22 cellular contexts compared by ENCODE assay signal in genomic region chr5:1820381-1820780, GRCh38. TPM values are rescaled to one million over a fixed set of nuclear protein-coding genes. Genes with fewer than 3 reads are reported as not detected.
DNase-seq lines count a peak whose midpoint lies in the region; ATAC-seq, FAIRE-seq and TF ChIP-seq lines count a peak whose summit lies in the region.
"Had no signal": no experiment of that assay in that cellular context is flagged by ENCODE, and none has a peak within 500 bp of the region (broad histone marks: within the 10 kb centered on the region; RNA-seq: fewer than 3 reads in every experiment).

No MANE protein-coding gene starts in this region.

- H3K27me3 ChIP-seq in right atrium auricular region (no peaks in the 10 kb centered on the region), K562 (ENCODE audit: control insufficient read depth in 2 of 2, insufficient read depth in 2 of 2, low read length in 2 of 2) (no peaks in the 10 kb centered on the region), sigmoid colon (no peaks in the 10 kb centered on the region)
- H3K27me3 ChIP-seq: SJSA1 had no signal

- ATAC-seq in Right ventricle myocardium superior (ENCODE audit: poor library complexity) (peak; percentile 20), K562 (no peak), left lobe of liver (no peak), GM21390 (IDR thresholded peaks at IDR 0.05; ENCODE audit: unreplicated experiment) (no peak), HG02970 (IDR thresholded peaks at IDR 0.05; ENCODE audit: low FRiP score, unreplicated experiment) (no peak), HG03520 (IDR thresholded peaks at IDR 0.05; ENCODE audit: unreplicated experiment) (no peak)
- ATAC-seq: HCT116, T-cell had no signal

- peaks cover 11% of the 10 kb centered on the region for H4K20me1 ChIP-seq in K562 (replicated peaks; ENCODE audit: control insufficient read depth, insufficient read depth, low read length)

- no peak overlapping the region for H2AFZ ChIP-seq in K562 (ENCODE audit: low read depth, low read length)

- no peak for TF ChIP-seq RAD21 in K562 (CRISPR knock-in tag; conservative IDR thresholded peaks at IDR 0.05 in 1 of 2, IDR thresholded peaks at IDR 0.05 in 1 of 2)

- no peak overlapping the region for H3K27ac ChIP-seq in right atrium auricular region
- H3K27ac ChIP-seq in K562 (ENCODE audit: extremely low read depth, low read depth, low read length), result no peak overlapping the region
- H3K27ac ChIP-seq in sigmoid colon, result no peak overlapping the region
- H3K27ac ChIP-seq: SJSA1 had no signal

- BruUV-seq in K562 (replicated peaks; lab: Mats Ljungman, UMichigan), result no TSS peak

- no peak for DNase-seq in Right ventricle myocardium superior
- DNase-seq in right atrium auricular region (ENCODE audit: low spot score), result no peak
- DNase-seq in K562 (ENCODE audit: extremely low read depth in 1 of 4, low spot score in 3 of 4), result peak in 1 of 4 experiments; percentile 20
- peak; percentile 26 for DNase-seq in left lobe of liver (ENCODE audit: low spot score)
- DNase-seq in sigmoid colon, result peak; percentile 29
- DNase-seq: C1 segment of cervical spinal cord; CD4-positive, alpha-beta memory T cell; COR-L47; DMS53; KBM-7; MV-4-11; NCI-H1105; NCI-H146; NCI-H2081; NCI-H2227 treated with DMSO at 0.1 percent for 48 hours; NCI-H526 treated with DMSO at 0.1 percent for 48 hours had no signal

- TF ChIP-seq CTCF in right atrium auricular region (IDR thresholded peaks at IDR 0.05), result no peak
- TF ChIP-seq CTCF in K562 (IDR thresholded peaks at IDR 0.05 in 2 of 3, conservative IDR thresholded peaks at IDR 0.05 in 1 of 3; ENCODE audit: insufficient read depth in 2 of 3, low read depth in 1 of 3, low read length in 3 of 3), result no peak
- no peak for TF ChIP-seq CTCF in sigmoid colon (IDR thresholded peaks at IDR 0.05)

- H3K9me3 ChIP-seq in right atrium auricular region (no peaks in the 10 kb centered on the region), K562 (replicated peaks; ENCODE audit: control insufficient read depth, insufficient read depth, low read depth, low read length) (no peaks in the 10 kb centered on the region), sigmoid colon (no peaks in the 10 kb centered on the region)
- H3K9me3 ChIP-seq: SJSA1 had no signal

- H3K4me3 ChIP-seq in right atrium auricular region (no peak overlapping the region), K562 (no peak overlapping the region), sigmoid colon (no peak overlapping the region)
- H3K4me3 ChIP-seq: SJSA1 had no signal

- in situ Hi-C loops in K562 (cut with MboI), result no loop called here

- no peaks in the 10 kb centered on the region for H3K9me1 ChIP-seq in K562 (ENCODE audit: control insufficient read depth, insufficient read depth, low read length)

- no peak for FAIRE-seq in K562 (lab: Jason Lieb, UNC)

- CTCF ChIA-PET in K562 (lab: Yijun Ruan, JAX; ENCODE audit: low intra/inter-chr PET ratio), result no interaction called here

- TF ChIP-seq EP300 in K562 (IDR thresholded peaks at IDR 0.05; ENCODE audit: low read length) (no peak), sigmoid colon (IDR thresholded peaks at IDR 0.05) (no peak)

- no peak overlapping the region for H3K4me2 ChIP-seq in K562 (ENCODE audit: insufficient read depth, low read length)

- peaks cover 69% of the 10 kb centered on the region for H3K36me3 ChIP-seq in right atrium auricular region
- peaks cover 94% of the 10 kb centered on the region for H3K36me3 ChIP-seq in K562 (ENCODE audit: control insufficient read depth, insufficient read depth, low read length)
- peaks cover 18 to 93% (median 59%) of the 10 kb centered on the region in 4 donors for H3K36me3 ChIP-seq in sigmoid colon

- H3K79me2 ChIP-seq in K562 (ENCODE audit: control insufficient read depth, insufficient read depth, low read length), result 0 out of 3 replicates have a peak, but pooled peaks cover 4% of the 10 kb centered on the region

- POLR2A ChIA-PET in K562 (lab: Yijun Ruan, JAX), result interaction anchor here (0.9 to 1.3 kb wide), 3 partner anchors 10 to 34 kb away, joined by 3 to 4 read pairs (median 3); no protein-coding TSS in a partner anchor

- H3K4me1 ChIP-seq in right atrium auricular region, result no peaks in the 10 kb centered on the region
- peaks cover 0 to 3% of the 10 kb centered on the region in 2 experiments; a peak in 1 of 5 replicates for H3K4me1 ChIP-seq in K562 (replicated peaks in 1 of 2; ENCODE audit: control insufficient read depth in 2 of 2, insufficient read depth in 2 of 2, low read length in 2 of 2)
- no peaks in the 10 kb centered on the region for H3K4me1 ChIP-seq in sigmoid colon
- H3K4me1 ChIP-seq: SJSA1 had no signal

- H3K9ac ChIP-seq in K562 (ENCODE audit: insufficient read depth in 1 of 2, low read depth in 2 of 2, low read length in 2 of 2), result no peak overlapping the region

- TF ChIP-seq POLR2A in K562 (conservative IDR thresholded peaks at IDR 0.05) (no peak), sigmoid colon (IDR thresholded peaks at IDR 0.05) (no peak)

- intact Hi-C loops in Right ventricle myocardium superior (cut with DNase I) (no loop called here), K562 (cut with micrococcal nuclease) (no loop called here), sigmoid colon (cut with DNase I) (no loop called here)

- 84% methylated on average over 12 of the region's 12 CpGs for WGBS in K562 (ENCODE audit: insufficient coverage, low coverage, missing lambda C conversion rate)
- 90% methylated on average over 12 of the region's 12 CpGs for WGBS in sigmoid colon, 2 donors

TF ChIP-seq in K562, 482 proteins besides CTCF, POLR2A, EP300 and RAD21:
- peak; percentile 77 for TF ChIP-seq C11orf30 (IDR thresholded peaks at IDR 0.05; ENCODE audit: low read depth)
- peak; percentile 68 for TF ChIP-seq MAFK (IDR thresholded peaks at IDR 0.05; ENCODE audit: low read length)
- TF ChIP-seq HDAC2 (IDR thresholded peaks at IDR 0.05), result no peak
- TF ChIP-seq ETV1 (tag; conservative IDR thresholded peaks at IDR 0.05; ENCODE audit: low read depth), result no peak
- 0 out of 2 replicates have a peak, but pooled peaks have one; percentile 22 for TF ChIP-seq MAFF (IDR thresholded peaks at IDR 0.05; ENCODE audit: low read length)
- TF ChIP-seq ZNF316 (IDR thresholded peaks at IDR 0.05), result peak; percentile 76
- no peak for TF ChIP-seq BRF1 (IDR thresholded peaks at IDR 0.05; ENCODE audit: borderline replicate concordance, extremely low read depth, insufficient read length)
- no peak for TF ChIP-seq FUS (optimal IDR thresholded peaks at IDR 0.05; ENCODE audit: low read depth, low read length)
- no peak for TF ChIP-seq BMI1 (IDR thresholded peaks at IDR 0.05; ENCODE audit: low read length)
- peak; percentile 66 for TF ChIP-seq MAFG (tag; conservative IDR thresholded peaks at IDR 0.05)

RNA-seq across cellular contexts. Expression of gene NDUFS6, which starts 19.2 kb away (rescaled TPM):
- total RNA-seq in Right ventricle myocardium superior (126 TPM), right atrium auricular region (100 to 1,000 TPM; 130 to 135 TPM), K562 (2014; rRNA removed) (187 and 258 TPM in 2 replicates), K562 (2014; rRNA removed; fragmentation: Illumina TruSeq; extraction: Trizol) (61.1 and 77.0 TPM in 2 replicates), K562 (2015; rRNA removed; fragmentation: Illumina TruSeq; extraction: Trizol) (154 and 169 TPM in 2 replicates), K562 (2021) (97.2 and 104 TPM in 2 replicates), left lobe of liver (27.0 TPM), sigmoid colon (10 to 100 TPM; 34.9 to 82.6 (median 55.4) TPM)
- total RNA-seq in K562 (2011; cell fraction: chromatin; rRNA removed; ENCODE audit: low replicate concordance), result 19.2 and 34.5 TPM in 2 replicates
- total RNA-seq in K562 (2011; cell fraction: nucleolus; rRNA removed), result 50.4 and 58.7 TPM in 2 replicates
- total RNA-seq in K562 (2011; cell fraction: nucleoplasm; rRNA removed), result 40.3 and 48.3 TPM in 2 replicates
- polyA plus RNA-seq in K562 (2011; rRNA removed) (52.7 and 54.7 TPM in 2 replicates), K562 (2014; fragmentation: Illumina TruSeq; extraction: Trizol) (73.1 and 114 TPM in 2 replicates), K562 (2014; fragmentation: Nextera tagmentation; extraction: Ambion mirVana) (10 to 100 TPM; 36.1 to 67.5 TPM), K562 (2014; rRNA removed) (238 and 291 TPM in 2 replicates), sigmoid colon (100 to 1,000 TPM in 2 of 3 donors, 10 to 100 TPM in 1; 94.0 to 156 (median 111) TPM)
- polyA plus RNA-seq in K562 (2011; cell fraction: cytosol; rRNA removed), result 172 and 193 TPM in 2 replicates
- polyA plus RNA-seq in K562 (2011; cell fraction: nucleus; rRNA removed), result 53.4 and 60.6 TPM in 2 replicates
- 123 and 325 TPM in 2 replicates for polyA plus RNA-seq in K562 (2012)
- polyA minus RNA-seq in K562 (2011; rRNA and poly(A)+ RNA removed), result 23.4 and 29.5 TPM in 2 replicates
- 51.9 and 68.1 TPM in 2 replicates for polyA minus RNA-seq in K562 (2011; cell fraction: cytosol; rRNA and poly(A)+ RNA removed)
- polyA minus RNA-seq in K562 (2011; cell fraction: nucleus; rRNA and poly(A)+ RNA removed), result 27.2 and 41.0 TPM in 2 replicates

RNA-seq across cellular contexts. Expression of gene MRPL36, which starts 20.7 kb away (rescaled TPM):
- total RNA-seq in Right ventricle myocardium superior, result 65.5 TPM
- 10 to 100 TPM; 40.5 to 41.2 TPM for total RNA-seq in right atrium auricular region
- 26.7 and 58.3 TPM in 2 replicates for total RNA-seq in K562 (2011; cell fraction: chromatin; rRNA removed; ENCODE audit: low replicate concordance)
- total RNA-seq in K562 (2011; cell fraction: nucleolus; rRNA removed), result 61.8 and 76.9 TPM in 2 replicates
- total RNA-seq in K562 (2011; cell fraction: nucleoplasm; rRNA removed), result 52.0 and 86.6 TPM in 2 replicates
- 120 and 124 TPM in 2 replicates for total RNA-seq in K562 (2014; rRNA removed)
- 78.3 and 79.2 TPM in 2 replicates for total RNA-seq in K562 (2014; rRNA removed; fragmentation: Illumina TruSeq; extraction: Trizol)
- 98.6 and 111 TPM in 2 replicates for total RNA-seq in K562 (2015; rRNA removed; fragmentation: Illumina TruSeq; extraction: Trizol)
- 99.7 and 108 TPM in 2 replicates for total RNA-seq in K562 (2021)
- polyA plus RNA-seq in K562 (2011; rRNA removed), result 126 and 153 TPM in 2 replicates
- 98.6 and 153 TPM in 2 replicates for polyA plus RNA-seq in K562 (2011; cell fraction: cytosol; rRNA removed)
- polyA plus RNA-seq in K562 (2011; cell fraction: nucleus; rRNA removed), result 99.5 and 103 TPM in 2 replicates
- 83.2 and 123 TPM in 2 replicates for polyA plus RNA-seq in K562 (2012)
- polyA plus RNA-seq in K562 (2014; fragmentation: Illumina TruSeq; extraction: Trizol), result 120 and 123 TPM in 2 replicates
- 100 to 1,000 TPM; 550 to 557 TPM for polyA plus RNA-seq in K562 (2014; fragmentation: Nextera tagmentation; extraction: Ambion mirVana)
- 184 and 199 TPM in 2 replicates for polyA plus RNA-seq in K562 (2014; rRNA removed)
- polyA minus RNA-seq in K562 (2011; rRNA and poly(A)+ RNA removed), result 53.5 and 58.0 TPM in 2 replicates
- 31.9 and 33.4 TPM in 2 replicates for polyA minus RNA-seq in K562 (2011; cell fraction: cytosol; rRNA and poly(A)+ RNA removed)
- polyA minus RNA-seq in K562 (2011; cell fraction: nucleus; rRNA and poly(A)+ RNA removed), result 37.2 and 53.5 TPM in 2 replicates
- total RNA-seq in left lobe of liver, result 31.1 TPM
- 10 to 100 TPM; 32.4 to 59.4 (median 49.2) TPM for total RNA-seq in sigmoid colon
- 10 to 100 TPM; 65.9 to 77.9 (median 70.9) TPM for polyA plus RNA-seq in sigmoid colon

Comparison
In these comparisons a context has a peak if more than half of its experiments do, and no peak if none do; other contexts are left out.
1. DNase-seq: peak in left lobe of liver (single experiment) and sigmoid colon (single experiment); none in Right ventricle myocardium superior (single experiment) and right atrium auricular region (single experiment).